In the genomic region with DNA sequence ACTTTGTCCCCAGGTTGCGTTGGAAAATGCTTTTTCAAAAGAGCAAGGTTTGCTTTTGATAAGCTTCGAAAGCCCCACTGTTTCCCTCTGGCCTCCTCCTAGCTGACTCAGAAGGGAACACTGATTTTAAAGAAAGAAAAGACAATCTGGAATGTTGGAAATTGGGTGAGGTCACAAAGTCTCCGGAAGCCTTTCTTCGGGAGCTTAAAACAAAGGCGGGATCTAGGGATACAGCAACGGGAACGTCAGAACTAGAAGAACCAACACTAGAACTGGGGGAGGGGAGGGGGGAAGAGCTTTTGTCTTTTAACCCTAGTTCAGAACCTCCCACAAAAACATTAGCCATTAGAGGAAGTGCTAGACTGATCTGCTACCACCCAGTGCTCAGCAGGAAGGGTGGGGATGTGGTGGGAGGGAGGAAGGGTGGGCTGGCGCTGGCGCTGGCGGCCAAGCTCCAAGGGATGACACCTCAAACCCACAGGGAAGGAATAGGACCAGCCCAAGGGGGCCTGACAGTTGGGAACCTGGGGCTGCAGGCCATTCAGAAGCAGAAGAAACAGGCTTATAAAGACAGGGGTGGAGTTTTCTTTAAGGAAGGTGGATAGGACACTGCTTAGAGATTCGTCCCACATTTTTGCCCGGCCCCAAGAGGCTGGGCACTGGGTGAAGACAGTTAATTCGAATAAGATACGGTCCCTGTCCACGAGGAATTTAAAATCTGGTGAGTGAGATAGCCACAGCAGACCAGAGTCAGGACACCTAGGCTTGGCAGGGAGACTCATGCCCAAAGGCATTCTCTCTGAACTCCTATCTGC, we compare ENCODE assay signal across 8 cellular contexts. TPM values are rescaled to one million over a fixed set of nuclear protein-coding genes. Genes with fewer than 3 reads are reported as not detected.
A peak's percentile ranks its signal among the peaks of the same experiment; 100 is the strongest.
DNase-seq lines count a peak whose midpoint lies in the region; ATAC-seq and TF ChIP-seq lines count a peak whose summit lies in the region.

No MANE protein-coding gene starts in this region.

- TF ChIP-seq CTCF in thoracic aorta (IDR thresholded peaks at IDR 0.05), result no peak

- peak overlapping the region; percentile 90 for H3K9ac ChIP-seq in mesendoderm (ENCODE audit: low read length)

- no peak overlapping the region for H2BK120ac ChIP-seq in mesendoderm (ENCODE audit: low read depth, low read length)

- H3K23ac ChIP-seq in mesendoderm (ENCODE audit: low read length), result peak overlapping the region; percentile 91

- H3K9me3 Mint-ChIP-seq in activated CD4-positive, alpha-beta memory T cell treated with anti-CD3 and anti-CD28 coated beads, Interleukin-2, amount 10 ng/mL, durations not matched to agents 7 days and 5 days, result peaks cover 20% of the 10 kb centered on the region

- H3K79me1 ChIP-seq in mesendoderm (ENCODE audit: low read length), result peaks cover 3% of the 10 kb centered on the region

- peak overlapping the region; percentile 82 for H4K5ac ChIP-seq in mesendoderm (ENCODE audit: low read length)

- peaks cover 11% of the 10 kb centered on the region for H3K4me1 ChIP-seq in HAP-1
- no peaks in the 10 kb centered on the region for H3K4me1 ChIP-seq in mesendoderm (ENCODE audit: control insufficient read depth, low read depth, low read length)
- peaks cover 0 to 19% of the 10 kb centered on the region in 2 donors for H3K4me1 ChIP-seq in thoracic aorta (ENCODE audit: control insufficient read depth in 1 of 2, low read depth in 2 of 2)

- H3K36me3 ChIP-seq in HAP-1 (replicated peaks) (peaks cover 3% of the 10 kb centered on the region), mesendoderm (ENCODE audit: control insufficient read depth, insufficient read depth, low read length) (peaks cover 4% of the 10 kb centered on the region), thoracic aorta (no peaks in the 10 kb centered on the region)

- H3K4me3 Mint-ChIP-seq in activated CD4-positive, alpha-beta memory T cell treated with anti-CD3 and anti-CD28 coated beads, Interleukin-2, amount 10 ng/mL, durations not matched to agents 7 days and 5 days, result peak overlapping the region; percentile 89

- H3K4ac ChIP-seq in mesendoderm (ENCODE audit: low read depth, low read length), result peak overlapping the region; percentile 74

- POLR2A ChIA-PET in activated CD4-positive, alpha-beta memory T cell treated with anti-CD3 and anti-CD28 coated beads, Interleukin-2, amount 10 ng/mL, durations not matched to agents 7 days and 5 days (lab: Charles Lee), result interaction anchor here (0.9 to 12.6 kb wide), 22 partner anchors 10 to 448 kb away, joined by 3 to 467 read pairs (median 8); a partner anchor contains a TSS

- peak overlapping the region; percentile 97 for H3K56ac ChIP-seq in mesendoderm (ENCODE audit: low read length)

- H3K18ac ChIP-seq in mesendoderm (ENCODE audit: low read length), result peak overlapping the region; percentile 81

- DNase-seq in NCI-H1105 treated with DMSO at 0.1 percent for 48 hours (lab: John Stamatoyannopoulos, UW) (peak; percentile 33), NCI-H1105 (lab: John Stamatoyannopoulos, UW) (no peak), HAP-1 (ENCODE audit: low spot score in 2 of 2) (peak; percentile 66 to 69), NCI-H146 (lab: John Stamatoyannopoulos, UW) (peak; percentile 43), epidermal melanocyte (ENCODE audit: insufficient read length, low spot score) (peak; percentile 70), mesendoderm (peak; percentile 92), thoracic aorta (ENCODE audit: low spot score) (no peak)
- DNase-seq in activated CD4-positive, alpha-beta memory T cell treated with anti-CD3 and anti-CD28 coated beads, Interleukin-2, amount 10 ng/mL, durations not matched to agents 7 days and 5 days, result peak; percentile 73

- in situ Hi-C loops in HAP-1 (cut with MboI; ENCODE audit: low sequenced_read_pairs), result no loop called here

- peak; percentile 56 for ATAC-seq in thoracic aorta (ENCODE audit: insufficient number of reproducible peaks, low FRiP score, low read depth)

- no peak overlapping the region for H2BK15ac ChIP-seq in mesendoderm (replicated peaks; ENCODE audit: low read depth)

- CTCF ChIA-PET in activated CD4-positive, alpha-beta memory T cell treated with anti-CD3 and anti-CD28 coated beads, Interleukin-2, amount 10 ng/mL, durations not matched to agents 7 days and 5 days (lab: Charles Lee), result interaction anchor here (0.7 to 4.8 kb wide), 10 partner anchors 9 to 420 kb away, joined by 3 to 105 read pairs (median 4); a partner anchor contains a TSS

- H3K79me2 ChIP-seq in mesendoderm (ENCODE audit: control insufficient read depth, insufficient read depth, low read length), result peaks cover 13% of the 10 kb centered on the region

- H3K27ac ChIP-seq in mesendoderm (ENCODE audit: low read depth, low read length) (peak overlapping the region; percentile 72), thoracic aorta (peak overlapping the region; percentile 83 to 93)

- peak overlapping the region; percentile 94 for H3K27ac Mint-ChIP-seq in activated CD4-positive, alpha-beta memory T cell treated with anti-CD3 and anti-CD28 coated beads, Interleukin-2, amount 10 ng/mL, durations not matched to agents 7 days and 5 days

- peak overlapping the region; percentile 90 for H3K4me2 ChIP-seq in mesendoderm (ENCODE audit: low read length)

- no peak overlapping the region for H2AK5ac ChIP-seq in mesendoderm (ENCODE audit: low read length)

- H3K4me1 Mint-ChIP-seq in activated CD4-positive, alpha-beta memory T cell treated with anti-CD3 and anti-CD28 coated beads, Interleukin-2, amount 10 ng/mL, durations not matched to agents 7 days and 5 days, result peaks cover 65% of the 10 kb centered on the region

- no peak overlapping the region for H4K8ac ChIP-seq in mesendoderm (ENCODE audit: low read depth, low read length)

- H3K36me3 Mint-ChIP-seq in activated CD4-positive, alpha-beta memory T cell treated with anti-CD3 and anti-CD28 coated beads, Interleukin-2, amount 10 ng/mL, durations not matched to agents 7 days and 5 days (ENCODE audit: low read depth), result peaks cover 61% of the 10 kb centered on the region

- H3K27me3 Mint-ChIP-seq in activated CD4-positive, alpha-beta memory T cell treated with anti-CD3 and anti-CD28 coated beads, Interleukin-2, amount 10 ng/mL, durations not matched to agents 7 days and 5 days, result no peaks in the 10 kb centered on the region

- no CpG with 5 or more reads among the region's 15 CpGs for WGBS in mesendoderm (ENCODE audit: extremely low coverage, insufficient coverage, low lambda C conversion rate)

- H3K27me3 ChIP-seq in HAP-1 (ENCODE audit: low read depth) (no peaks in the 10 kb centered on the region), mesendoderm (ENCODE audit: insufficient read depth, low read length, poor library complexity) (no peaks in the 10 kb centered on the region), thoracic aorta (replicated peaks; ENCODE audit: insufficient read depth) (no peaks in the 10 kb centered on the region)

- no peaks in the 10 kb centered on the region for H3K9me3 ChIP-seq in HAP-1
- no peaks in the 10 kb centered on the region for H3K9me3 ChIP-seq in thoracic aorta

- H3K4me3 ChIP-seq in HAP-1, result peak overlapping the region; percentile 86
- peak overlapping the region; percentile 91 for H3K4me3 ChIP-seq in mesendoderm (ENCODE audit: low read length)
- H3K4me3 ChIP-seq in thoracic aorta, result peak overlapping the region; percentile 97

- H2BK5ac ChIP-seq in mesendoderm (ENCODE audit: low read length), result peak overlapping the region; percentile 81

RNA-seq across cellular contexts. Expression of a gene that starts 1.7 kb away (rescaled TPM):
- total RNA-seq in activated CD4-positive, alpha-beta memory T cell treated with anti-CD3 and anti-CD28 coated beads, Interleukin-2, amount 10 ng/mL, durations not matched to agents 7 days and 5 days, result 1,000 to 10,000 TPM; 5,686 to 5,768 TPM
- 1,538 TPM for polyA plus RNA-seq in mesendoderm (2013, experiment 1 of 2)
- 1,586 TPM for polyA plus RNA-seq in mesendoderm (2013, experiment 2 of 2)
- 1,000 to 10,000 TPM; 1,865 to 2,172 TPM for total RNA-seq in thoracic aorta

RNA-seq across cellular contexts. Expression of a gene that starts 26.2 kb away (rescaled TPM):
- total RNA-seq in activated CD4-positive, alpha-beta memory T cell treated with anti-CD3 and anti-CD28 coated beads, Interleukin-2, amount 10 ng/mL, durations not matched to agents 7 days and 5 days, result 10 to 100 TPM; 35.9 to 38.3 TPM
- polyA plus RNA-seq in mesendoderm (2013, experiment 1 of 2), result 13.4 TPM
- polyA plus RNA-seq in mesendoderm (2013, experiment 2 of 2), result 14.1 TPM
- total RNA-seq in thoracic aorta, result 1 to 10 TPM in 1 of 2 donors, under 1 TPM in 1; 0.54 to 1.8 TPM

Comparison
In these comparisons a context has a peak if more than half of its experiments do, and no peak if none do; other contexts are left out.
1. DNase-seq: peak in NCI-H1105 treated with DMSO at 0.1 percent for 48 hours (single experiment), HAP-1 (2 of 2), NCI-H146 (single experiment), activated CD4-positive, alpha-beta memory T cell treated with anti-CD3 and anti-CD28 coated beads, Interleukin-2, amount 10 ng/mL, durations not matched to agents 7 days and 5 days (single experiment), epidermal melanocyte (single experiment) and mesendoderm (single experiment); none in NCI-H1105 (single experiment) and thoracic aorta (single experiment).
2. RNA of a gene that starts 26.2 kb away (total RNA-seq): 35.9 to 38.3 TPM in activated CD4-positive, alpha-beta memory T cell treated with anti-CD3 and anti-CD28 coated beads, Interleukin-2, amount 10 ng/mL, durations not matched to agents 7 days and 5 days; 0.54 to 1.8 TPM in thoracic aorta; every median in the first group is over 10 times any median in the second.
3. Peak in every context shown above with its lines, with median percentiles within 50 percentile points of each other: H3K4me3 ChIP-seq.